35 cellular contexts compared by ENCODE assay signal in the genomic region with DNA sequence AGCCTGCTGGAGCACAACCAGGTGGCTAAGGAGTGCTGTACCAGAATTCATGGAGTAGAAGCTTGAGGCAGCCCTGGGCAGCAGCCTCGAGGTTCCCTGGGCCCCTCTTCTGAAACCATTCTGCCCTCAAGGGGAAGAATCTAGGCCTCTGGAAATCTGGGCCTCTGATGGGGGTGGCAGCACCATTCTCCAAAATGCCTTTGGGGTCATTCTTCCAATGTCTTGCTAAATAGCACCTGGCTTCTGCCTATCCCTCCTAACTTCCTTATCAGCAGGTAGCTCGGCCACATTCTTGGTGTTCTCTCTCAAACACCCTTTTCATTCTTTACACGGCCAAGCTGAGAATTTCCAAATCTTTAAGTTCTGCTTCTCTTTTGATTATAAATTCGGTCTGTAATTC.
"Had no signal": no experiment of that assay in that cellular context is flagged by ENCODE, and none has a peak within 500 bp of the region (broad histone marks: within the 10 kb centered on the region; RNA-seq: fewer than 3 reads in every experiment).

No MANE protein-coding gene starts in this region.

- H3K27ac ChIP-seq: KMS-11 had no signal

- H3K4me3 ChIP-seq: MG63 had no signal

- H3K36me3 ChIP-seq: MG63 had no signal

- H3K4me2 ChIP-seq: KMS-11 had no signal

- H3K9ac ChIP-seq: KMS-11 had no signal

- DNase-seq: Karpas-422, Kasumi-1, MG63, MM.1S, MV-4-11, NCI-H1048, NCI-H1092, NCI-H1092 treated with DMSO at 0.1 percent for 48 hours, NCI-H1105, NCI-H1105 treated with DMSO at 0.1 percent for 48 hours, NCI-H1417, NCI-H1436, NCI-H1436 treated with DMSO at 0.1 percent for 48 hours, NCI-H146, NCI-H1694, NCI-H1694 treated with DMSO at 0.1 percent for 48 hours, NCI-H187, NCI-H187 treated with DMSO at 0.1 percent for 48 hours, NCI-H1930, NCI-H2029, NCI-H2029 treated with DMSO at 0.1 percent for 48 hours, NCI-H2081, NCI-H2081 treated with DMSO at 0.1 percent for 48 hours, NCI-H2107, NCI-H2171, NCI-H2171 treated with DMSO at 0.1 percent for 48 hours, NCI-H2227 treated with DMSO at 0.1 percent for 48 hours, NCI-H226, NCI-H345, NCI-H446, NCI-H446 treated with DMSO at 0.1 percent for 48 hours, NCI-H510A, NCI-H510A treated with DMSO at 0.1 percent for 48 hours, NCI-H524 had no signal

- H3K9me3 ChIP-seq: MG63 had no signal

- H3K27me3 ChIP-seq: MG63 had no signal
